Comparison of ENCODE assay signal across 8 cellular contexts in genomic region chr1:1374861-1375662, GRCh38. TPM values are rescaled to one million over a fixed set of nuclear protein-coding genes. Genes with fewer than 3 reads are reported as not detected.
DNase-seq lines count a peak whose midpoint lies in the region; ATAC-seq, FAIRE-seq and TF ChIP-seq lines count a peak whose summit lies in the region.

Gene AURKAIP1, minus strand, starts transcription at chr1:1375207. Its CDS starts 451 bp downstream, at chr1:1374756.

- H2AFZ ChIP-seq in OCI-LY1 (ENCODE audit: low read length), result no peak within 1 kb of the TSS

- H3K4me3 ChIP-seq in HUES64 (ENCODE audit: low read length) (peak within 1 kb of the TSS; percentile 92), OCI-LY1 (ENCODE audit: low read depth, low read length, poor library complexity, severe bottlenecking) (peak within 1 kb of the TSS; percentile 98), mesodermal cell (ENCODE audit: extremely low read depth, insufficient read depth, low read length, poor library complexity, severe bottlenecking) (peak within 1 kb of the TSS; percentile 98)

- H3K36me3 ChIP-seq in HUES64 (ENCODE audit: insufficient read depth, low read length) (peaks cover 10% of the 10 kb centered on the region), OCI-LY1 (ENCODE audit: insufficient read depth, low read length) (peaks cover 14% of the 10 kb centered on the region; the same call in 1 of the 2 replicates), mesodermal cell (ENCODE audit: control insufficient read depth, insufficient read depth, low read length) (peaks cover 28% of the 10 kb centered on the region)

- H3K9ac ChIP-seq in HUES64 (ENCODE audit: low read depth, low read length), result peak within 1 kb of the TSS; percentile 95
- H3K9ac ChIP-seq in OCI-LY1 (ENCODE audit: low read length), result peak within 1 kb of the TSS; percentile 100

- peak; percentile 99 for FAIRE-seq in endometrium (lab: Jason Lieb, UNC)

- H3K4me1 ChIP-seq in HUES64 (ENCODE audit: insufficient read depth, low read length), result peaks cover 7% of the 10 kb centered on the region; the same call in 1 of the 2 replicates
- peaks cover 39% of the 10 kb centered on the region for H3K4me1 ChIP-seq in OCI-LY1 (ENCODE audit: insufficient read depth, low read length, severe bottlenecking)
- peaks cover 7% of the 10 kb centered on the region for H3K4me1 ChIP-seq in mesodermal cell (ENCODE audit: control insufficient read depth, insufficient read depth, low read length, poor library complexity, severe bottlenecking)

- peak; percentile 85 for ATAC-seq in GM21447 (IDR thresholded peaks at IDR 0.05; ENCODE audit: unreplicated experiment)

- WGBS in HUES64, result under 1% methylated on average over 91 of the region's 91 CpGs
- 0% methylated on average over 76 to 84 of the region's 91 CpGs for WGBS in mesodermal cell (ENCODE audit: insufficient coverage in 2 of 2), 2 experiments

- peak; percentile 14; the same call in 1 of the 2 replicates for TF ChIP-seq CTCF in OCI-LY1 (IDR thresholded peaks at IDR 0.05; ENCODE audit: low read length)

- no peaks in the 10 kb centered on the region for H3F3A ChIP-seq in OCI-LY1 (ENCODE audit: insufficient read depth, low read length)

- H3K9me3 ChIP-seq in HUES64 (ENCODE audit: insufficient read depth, low read depth, low read length) (no peaks in the 10 kb centered on the region), OCI-LY1 (ENCODE audit: low read length) (no peaks in the 10 kb centered on the region), mesodermal cell (ENCODE audit: control insufficient read depth, low read length) (no peaks in the 10 kb centered on the region)

- H3K9me2 ChIP-seq in OCI-LY1 (ENCODE audit: low read depth, low read length), result no peaks in the 10 kb centered on the region

- H3K27me3 ChIP-seq in HUES64 (ENCODE audit: insufficient read depth, low read length) (no peaks in the 10 kb centered on the region), OCI-LY1 (ENCODE audit: insufficient read depth, low read length) (no peaks in the 10 kb centered on the region)

- no peaks in the 10 kb centered on the region for H4K20me1 ChIP-seq in OCI-LY1 (ENCODE audit: insufficient read depth, low read length)

- H3K27ac ChIP-seq in HUES64 (ENCODE audit: low read depth, low read length) (peak within 1 kb of the TSS; percentile 87), OCI-LY1 (ENCODE audit: low read depth, low read length, poor library complexity, severe bottlenecking) (peak within 1 kb of the TSS; percentile 75), mesodermal cell (ENCODE audit: low read depth, low read length, severe bottlenecking) (peak within 1 kb of the TSS; percentile 86)

- H3K4me2 ChIP-seq in OCI-LY1 (ENCODE audit: low read length), result peak within 1 kb of the TSS; percentile 85

- peaks cover 10% of the 10 kb centered on the region; the same call in 1 of the 2 replicates for H3K79me2 ChIP-seq in OCI-LY1 (ENCODE audit: insufficient read depth, low read length)

- peak; percentile 100 for DNase-seq in DMS 273 (lab: John Stamatoyannopoulos, UW; ENCODE audit: unreplicated experiment)
- peak; percentile 91 for DNase-seq in activated CD8-positive, alpha-beta memory T cell treated with anti-CD3 and anti-CD28 coated beads, Interleukin-2, amount 50 U/mL, for 4 hours
- peak; percentile 88 to 92 for DNase-seq in stimulated activated CD8-positive, alpha-beta memory T cell treated with anti-CD3 and anti-CD28 coated beads, Interleukin-15, amount 100 ng/mL, for 4 hours (ENCODE audit: low read depth in 2 of 2)

RNA-seq across cellular contexts. Expression of gene AURKAIP1, which starts in this region (rescaled TPM):
- 124 TPM for polyA plus RNA-seq in HUES64 (2013, experiment 1 of 2)
- 114 TPM for polyA plus RNA-seq in HUES64 (2013, experiment 2 of 2)
- 103 TPM for polyA plus RNA-seq in mesodermal cell (2013, experiment 1 of 2)
- polyA plus RNA-seq in mesodermal cell (2013, experiment 2 of 2), result 83.9 TPM

Comparison
In these comparisons a context has a peak if more than half of its experiments do, and no peak if none do; other contexts are left out.
1. Peak in every context shown above with its lines: DNase-seq, ATAC-seq, H3K4me3 ChIP-seq and H3K27ac ChIP-seq.